6 cellular contexts compared by ENCODE assay signal in the genomic region with DNA sequence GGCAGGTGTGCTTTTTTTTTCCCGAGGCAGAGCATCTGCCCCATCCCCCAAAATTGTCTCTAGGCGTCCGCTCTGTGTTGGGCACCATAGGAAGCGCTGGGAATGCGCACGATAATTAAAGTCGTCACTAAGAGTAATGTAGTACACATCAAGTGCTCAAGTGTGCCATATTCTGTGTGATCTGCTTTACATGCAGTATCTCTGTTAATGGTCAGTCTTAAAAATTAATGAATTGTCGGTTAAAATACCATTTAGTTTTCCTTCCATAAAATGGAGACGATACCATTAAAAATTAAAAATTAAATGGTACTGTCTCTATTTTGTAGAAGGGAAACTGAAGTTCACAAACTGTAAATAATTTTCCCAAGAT. TPM values are rescaled to one million over a fixed set of nuclear protein-coding genes. Genes with fewer than 3 reads are reported as not detected.
DNase-seq lines count a peak whose midpoint lies in the region; ATAC-seq and TF ChIP-seq lines count a peak whose summit lies in the region.

No MANE protein-coding gene starts in this region.

- peaks cover 47% of the 10 kb centered on the region for H3K4me1 ChIP-seq in OCI-LY1 (ENCODE audit: insufficient read depth, low read length, severe bottlenecking)
- H3K4me1 ChIP-seq in hepatocyte (ENCODE audit: insufficient read depth) = peaks cover 6% of the 10 kb centered on the region
- peaks cover 0 to 4% of the 10 kb centered on the region in 2 donors for H3K4me1 ChIP-seq in aorta (ENCODE audit: control insufficient read depth in 1 of 2, insufficient read depth in 2 of 2, low read length in 2 of 2)

- H4K20me1 ChIP-seq in OCI-LY1 (ENCODE audit: insufficient read depth, low read length) (0 out of 2 replicates have a peak, but pooled peaks cover 2% of the 10 kb centered on the region), hepatocyte (ENCODE audit: insufficient read depth, poor library complexity, severe bottlenecking) (peaks cover 25% of the 10 kb centered on the region)

- H3K79me2 ChIP-seq in OCI-LY1 (ENCODE audit: insufficient read depth, low read length) (peaks cover 44% of the 10 kb centered on the region), hepatocyte (peaks cover 43% of the 10 kb centered on the region)

- intact Hi-C loops in aorta (cut with DNase I) = loop anchor here in 1 of 2 donors (5.0 kb wide), 1 partner anchor 583 kb away; no protein-coding TSS in a partner anchor

- WGBS in hepatocyte (ENCODE audit: low lambda C conversion rate, missing lambda C conversion rate) = 16% methylated on average over 9 of the region's 9 CpGs
- WGBS in aorta, 2 donors = 9 to 11% methylated on average over 9 of the region's 9 CpGs

- DNase-seq in hepatocyte (ENCODE audit: low spot score) (no peak), aorta (no peak), foreskin melanocyte (no peak), HT-29 (ENCODE audit: low spot score) (no peak)

- H3K4me2 ChIP-seq in OCI-LY1 (ENCODE audit: low read length) = peak overlapping the region; percentile 75
- H3K4me2 ChIP-seq in hepatocyte = peak overlapping the region; percentile 70

- ATAC-seq in GM21786 (IDR thresholded peaks at IDR 0.05; ENCODE audit: unreplicated experiment) (peak; percentile 23), aorta (ENCODE audit: low FRiP score) (peak; percentile 45)

- H3K36me3 ChIP-seq in OCI-LY1 (ENCODE audit: insufficient read depth, low read length) = peaks cover 33% of the 10 kb centered on the region
- H3K36me3 ChIP-seq in hepatocyte (replicated peaks; ENCODE audit: insufficient read depth, low read depth) = no peaks in the 10 kb centered on the region
- no peaks in the 10 kb centered on the region for H3K36me3 ChIP-seq in aorta (ENCODE audit: control insufficient read depth in 1 of 2, insufficient read depth in 2 of 2, low read length in 1 of 2)

- H3F3A ChIP-seq in OCI-LY1 (ENCODE audit: insufficient read depth, low read length) = no peaks in the 10 kb centered on the region

- H3K9me3 ChIP-seq in OCI-LY1 (ENCODE audit: low read length) = no peaks in the 10 kb centered on the region
- no peaks in the 10 kb centered on the region for H3K9me3 ChIP-seq in hepatocyte (ENCODE audit: low read depth)
- no peaks in the 10 kb centered on the region for H3K9me3 ChIP-seq in aorta (ENCODE audit: control insufficient read depth, low read length)

- peak overlapping the region; percentile 74 for H3K9ac ChIP-seq in OCI-LY1 (ENCODE audit: low read length)

- H3K4me3 ChIP-seq in OCI-LY1 (ENCODE audit: low read depth, low read length, poor library complexity, severe bottlenecking) = peak overlapping the region; percentile 84
- H3K4me3 ChIP-seq in hepatocyte = peak overlapping the region; percentile 27
- peak overlapping the region; percentile 31 to 74 for H3K4me3 ChIP-seq in aorta (ENCODE audit: low read length in 2 of 2)

- H3K27me3 ChIP-seq in OCI-LY1 (ENCODE audit: insufficient read depth, low read length) = no peaks in the 10 kb centered on the region
- no peaks in the 10 kb centered on the region for H3K27me3 ChIP-seq in hepatocyte
- H3K27me3 ChIP-seq in aorta (ENCODE audit: control insufficient read depth in 1 of 2, insufficient read depth in 2 of 2, low read length in 1 of 2) = no peaks in the 10 kb centered on the region

- no peak for TF ChIP-seq CTCF in OCI-LY1 (IDR thresholded peaks at IDR 0.05; ENCODE audit: low read length)
- TF ChIP-seq CTCF in hepatocyte (IDR thresholded peaks at IDR 0.05; ENCODE audit: poor library complexity) = no peak

- H2AFZ ChIP-seq in OCI-LY1 (ENCODE audit: low read length) = no peak overlapping the region
- H2AFZ ChIP-seq in hepatocyte = peak overlapping the region; percentile 64

- peak overlapping the region; percentile 67 for H3K27ac ChIP-seq in OCI-LY1 (ENCODE audit: low read depth, low read length, poor library complexity, severe bottlenecking)
- H3K27ac ChIP-seq in hepatocyte = peak overlapping the region; percentile 72
- peak overlapping the region in 1 of 2 donors; percentile 43 for H3K27ac ChIP-seq in aorta (ENCODE audit: low read depth in 1 of 2, low read length in 2 of 2)

- H3K9me2 ChIP-seq in OCI-LY1 (ENCODE audit: low read depth, low read length) (no peaks in the 10 kb centered on the region), hepatocyte (replicated peaks; ENCODE audit: insufficient read depth) (no peaks in the 10 kb centered on the region)

RNA-seq across cellular contexts. Expression of a gene that starts 0.5 kb away (rescaled TPM):
- total RNA-seq in hepatocyte (178 and 196 TPM in 2 replicates), aorta (100 to 1,000 TPM in 1 of 2 donors, 10 to 100 TPM in 1; 88.7 to 129 TPM)
- polyA plus RNA-seq in hepatocyte (118 and 125 TPM in 2 replicates), aorta (100 to 1,000 TPM; 106 to 130 TPM)
- 71.3 and 82.8 TPM in 2 replicates for total RNA-seq in HT-29 (2014; rRNA removed; shearing (Covaris generic))

RNA-seq across cellular contexts. Expression of a gene that starts 49.5 kb away (rescaled TPM):
- total RNA-seq in hepatocyte (30.7 and 35.8 TPM in 2 replicates), aorta (10 to 100 TPM; 33.8 to 42.8 TPM)
- polyA plus RNA-seq in hepatocyte (25.9 and 35.6 TPM in 2 replicates), aorta (10 to 100 TPM; 38.7 to 39.8 TPM)
- 6.5 and 9.1 TPM in 2 replicates for total RNA-seq in HT-29 (2014; rRNA removed; shearing (Covaris generic))

RNA-seq across cellular contexts. Expression of a gene that starts 54.8 kb away (rescaled TPM):
- total RNA-seq in hepatocyte (7.8 and 9.8 TPM in 2 replicates), aorta (10 to 100 TPM; 13.9 to 16.1 TPM)
- polyA plus RNA-seq in hepatocyte (3.9 and 4.7 TPM in 2 replicates), aorta (10 to 100 TPM; 26.7 to 27.2 TPM)
- total RNA-seq in HT-29 (2014; rRNA removed; shearing (Covaris generic)) = 4.7 and 5.9 TPM in 2 replicates

RNA-seq across cellular contexts. Expression of a gene that starts 56.5 kb away (rescaled TPM):
- total RNA-seq in hepatocyte (0.16 TPM in 1 of 2 replicates, not detected in the other), aorta (10 to 100 TPM; 33.0 to 84.6 TPM)
- polyA plus RNA-seq in hepatocyte (0.59 and 0.64 TPM in 2 replicates), aorta (10 to 100 TPM; 19.4 to 33.4 TPM)
- total RNA-seq in HT-29 (2014; rRNA removed; shearing (Covaris generic)) = 1.9 and 3.0 TPM in 2 replicates

Comparison
In these comparisons a context has a peak if more than half of its experiments do, and no peak if none do; other contexts are left out.
1. H3K4me3 ChIP-seq: peak in every context shown above with its lines; median percentile 84 in OCI-LY1; 52 in aorta; 27 in hepatocyte.